ENCODE assay signal across 32 cellular contexts in the genomic region with DNA sequence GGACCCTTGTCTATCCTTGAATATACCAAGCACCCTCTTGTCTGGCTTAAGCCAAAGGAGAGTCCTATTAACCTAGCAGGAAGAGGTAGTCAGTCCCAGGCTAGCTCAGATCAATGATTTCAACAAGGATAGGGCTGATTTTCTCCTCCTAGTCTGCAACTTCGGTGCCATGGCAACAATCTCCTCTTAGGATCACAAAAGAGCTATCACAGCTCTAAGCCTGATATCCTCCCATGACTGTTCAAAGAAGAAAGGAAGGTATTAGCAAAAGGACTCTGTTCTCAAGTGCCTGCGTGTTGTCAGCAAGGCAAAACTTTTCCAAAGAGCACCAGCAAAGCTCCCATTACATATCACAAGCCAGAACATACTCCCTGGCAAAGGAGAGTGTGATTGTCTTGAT.
"Had no signal": no experiment of that assay in that cellular context is flagged by ENCODE, and none has a peak within 500 bp of the region (broad histone marks: within the 10 kb centered on the region; RNA-seq: fewer than 3 reads in every experiment).

No MANE protein-coding gene starts in this region.

- H3K4me3 ChIP-seq: ovary, psoas muscle, right lobe of liver, skin epidermis, smooth muscle cell, spleen, suprapubic skin, testis, tibial artery, transverse colon, upper lobe of right lung, vagina had no signal

- H3K9me3 ChIP-seq: ovary, psoas muscle, right lobe of liver, testis, tibial artery, transverse colon, upper lobe of right lung, vagina had no signal

- H3K36me3 ChIP-seq: ovary, right lobe of liver, spleen, suprapubic skin, tibial artery, transverse colon, upper lobe of right lung, vagina had no signal

- H3K27ac Mint-ChIP-seq: naive thymus-derived CD8-positive, alpha-beta T cell; natural killer cell treated with Interleukin-12 subunit alpha and Interleukin-12 subunit beta and Interleukin-15 and Interleukin-18, amount 100 ng/mL, for 72 hours; nephron progenitor cell; progenitor cell of endocrine pancreas; stimulated activated naive B cell treated with anti-CD40 and anti-IgM and Interleukin-4, amounts not matched to agents 10 μg/mL and 1 μg/mL and 100 μg/mL, for 72 hours; stimulated activated naive CD8-positive, alpha-beta T cell treated with anti-CD3 and anti-CD28 coated beads, Interleukin-15, amount 100 ng/mL, for 72 hours; type B pancreatic cell had no signal

- H3K4me1 ChIP-seq: parathyroid adenoma, psoas muscle, right lobe of liver, spleen, suprapubic skin, testis, tibial artery, transverse colon, upper lobe of right lung, vagina had no signal

- H3K27ac ChIP-seq: ovary, parathyroid adenoma, psoas muscle, right lobe of liver, skin epidermis, spleen, suprapubic skin, testis, tibial artery, transverse colon, upper lobe of right lung, vagina had no signal

- H3K27me3 ChIP-seq: ovary, right lobe of liver, spleen, suprapubic skin, testis, tibial artery, transverse colon, upper lobe of right lung, vagina had no signal

- H3K36me3 Mint-ChIP-seq: naive B cell; naive thymus-derived CD8-positive, alpha-beta T cell; natural killer cell treated with Interleukin-12 subunit alpha and Interleukin-12 subunit beta and Interleukin-15 and Interleukin-18, amount 100 ng/mL, for 72 hours; stimulated activated naive B cell treated with anti-CD40 and anti-IgM and Interleukin-4, amounts not matched to agents 10 μg/mL and 1 μg/mL and 100 μg/mL, for 72 hours; type B pancreatic cell had no signal

- H3K4me3 Mint-ChIP-seq: naive B cell; naive thymus-derived CD8-positive, alpha-beta T cell; natural killer cell treated with Interleukin-12 subunit alpha and Interleukin-12 subunit beta and Interleukin-15 and Interleukin-18, amount 100 ng/mL, for 72 hours; nephron progenitor cell; neural crest cell; stimulated activated naive B cell treated with anti-CD40 and anti-IgM and Interleukin-4, amounts not matched to agents 10 μg/mL and 1 μg/mL and 100 μg/mL, for 72 hours; stimulated activated naive CD8-positive, alpha-beta T cell treated with anti-CD3 and anti-CD28 coated beads, Interleukin-15, amount 100 ng/mL, for 72 hours; type B pancreatic cell had no signal

- H3K27me3 Mint-ChIP-seq: progenitor cell of endocrine pancreas; stimulated activated naive B cell treated with anti-CD40 and anti-IgM and Interleukin-4, amounts not matched to agents 10 μg/mL and 1 μg/mL and 100 μg/mL, for 72 hours; stimulated activated naive CD8-positive, alpha-beta T cell treated with anti-CD3 and anti-CD28 coated beads, Interleukin-15, amount 100 ng/mL, for 72 hours; type B pancreatic cell had no signal

- DNase-seq: naive B cell; naive thymus-derived CD8-positive, alpha-beta T cell; nephron progenitor cell; occipital lobe; ovary; posterior cingulate gyrus; psoas muscle; right cardiac atrium; right lobe of liver; spleen; stimulated activated CD4-positive, alpha-beta T cell treated with anti-CD3 and anti-CD28 coated beads, Interleukin-12 subunit alpha, Interleukin-12 subunit beta, amount 100 ng/mL, for 4 hours; stimulated activated CD4-positive, alpha-beta T cell treated with anti-CD3 and anti-CD28 coated beads, Interleukin-1b, Interleukin-23, amount 100 ng/mL, for 48 hours; stimulated activated CD4-positive, alpha-beta T cell treated with anti-CD3 and anti-CD28 coated beads, Interleukin-4, amount 100 ng/mL, for 1 hour; stimulated activated CD4-positive, alpha-beta T cell treated with anti-CD3 and anti-CD28 coated beads, Interleukin-4, amount 100 ng/mL, for 4 hours; stimulated activated CD8-positive, alpha-beta memory T cell treated with anti-CD3 and anti-CD28 coated beads, Interleukin-4, amount 100 ng/mL, for 48 hours; stimulated activated naive B cell treated with anti-CD40 and anti-IgM and Interleukin-4, amounts not matched to agents 10 μg/mL and 1 μg/mL and 100 μg/mL, for 72 hours; stimulated activated naive CD8-positive, alpha-beta T cell treated with anti-CD3 and anti-CD28 coated beads, Interleukin-15, amount 100 ng/mL, for 72 hours; stimulated activated naive CD8-positive, alpha-beta T cell treated with anti-CD3 and anti-CD28 coated beads, Interleukin-15, Interleukin-2, amounts not matched to agents 100 U/mL and 50 U/mL, for 24 hours; substantia nigra; testis; tibial artery; transverse colon; upper lobe of right lung had no signal

- H3K4me1 Mint-ChIP-seq: naive B cell; nephron progenitor cell; neural crest cell; stimulated activated naive B cell treated with anti-CD40 and anti-IgM and Interleukin-4, amounts not matched to agents 10 μg/mL and 1 μg/mL and 100 μg/mL, for 72 hours; stimulated activated naive CD8-positive, alpha-beta T cell treated with anti-CD3 and anti-CD28 coated beads, Interleukin-15, amount 100 ng/mL, for 72 hours had no signal

- ATAC-seq: naive thymus-derived CD8-positive, alpha-beta T cell; natural killer cell treated with Interleukin-12 subunit alpha and Interleukin-12 subunit beta and Interleukin-15 and Interleukin-18, amount 100 ng/mL, for 72 hours; psoas muscle; right cardiac atrium; right lobe of liver; stimulated activated naive B cell treated with anti-CD40 and anti-IgM and Interleukin-4, amounts not matched to agents 10 μg/mL and 1 μg/mL and 100 μg/mL, for 72 hours; stimulated activated naive CD8-positive, alpha-beta T cell treated with anti-CD3 and anti-CD28 coated beads, Interleukin-15, amount 100 ng/mL, for 72 hours; stimulated activated naive CD8-positive, alpha-beta T cell treated with anti-CD3 and anti-CD28 coated beads, Interleukin-15, Interleukin-2, amounts not matched to agents 100 U/mL and 50 U/mL, for 24 hours; upper lobe of right lung had no signal

- H3K9ac ChIP-seq: parathyroid adenoma had no signal

- H3K4me2 ChIP-seq: smooth muscle cell had no signal

- H3K79me2 ChIP-seq: parathyroid adenoma had no signal
